8 cellular contexts compared by ENCODE assay signal in genomic region chr17:27631409-27631755, GRCh38. TPM values are rescaled to one million over a fixed set of nuclear protein-coding genes. Genes with fewer than 3 reads are reported as not detected.
DNase-seq lines count a peak whose midpoint lies in the region; ATAC-seq lines count a peak whose summit lies in the region.

No MANE protein-coding gene starts in this region.

- H3K27ac Mint-ChIP-seq in stimulated activated naive CD8-positive, alpha-beta T cell treated with anti-CD3 and anti-CD28 coated beads, Interleukin-15, Interleukin-2, amounts not matched to agents 100 ng/mL and 50 ng/mL, for 24 hours: peak overlapping the region; percentile 81

- H3K4me1 Mint-ChIP-seq in stimulated activated naive CD8-positive, alpha-beta T cell treated with anti-CD3 and anti-CD28 coated beads, Interleukin-15, Interleukin-2, amounts not matched to agents 100 ng/mL and 50 ng/mL, for 24 hours (ENCODE audit: low read depth): peaks cover 44% of the 10 kb centered on the region

- peak; percentile 47 for ATAC-seq in GM19351 (IDR thresholded peaks at IDR 0.05; ENCODE audit: unreplicated experiment)

- no peaks in the 10 kb centered on the region for H3K9me3 ChIP-seq in duodenal mucosa (ENCODE audit: control insufficient read depth in 1 of 2, low read length in 2 of 2)

- H3K79me2 ChIP-seq in ACC112 (ENCODE audit: control insufficient read depth, insufficient read depth, low read length, unreplicated experiment): no peaks in the 10 kb centered on the region

- DNase-seq in Kasumi-1 (lab: John Stamatoyannopoulos, UW) (peak; percentile 40 to 54), amygdala (lab: John Stamatoyannopoulos, UW) (no peak), anterior cingulate cortex (lab: John Stamatoyannopoulos, UW) (no peak), SK-N-DZ (ENCODE audit: low spot score) (no peak)

- H3K27me3 ChIP-seq in ACC112 (ENCODE audit: insufficient read depth, low read length) (no peaks in the 10 kb centered on the region), duodenal mucosa (ENCODE audit: control insufficient read depth in 1 of 2, insufficient read depth in 2 of 2, low read length in 2 of 2) (no peaks in the 10 kb centered on the region)

- H3K27ac ChIP-seq in ACC112 (ENCODE audit: low read depth, low read length) (no peak overlapping the region), duodenal mucosa (ENCODE audit: low read depth, low read length) (peak overlapping the region; percentile 68)

- H3K36me3 Mint-ChIP-seq in stimulated activated naive CD8-positive, alpha-beta T cell treated with anti-CD3 and anti-CD28 coated beads, Interleukin-15, Interleukin-2, amounts not matched to agents 100 ng/mL and 50 ng/mL, for 24 hours (ENCODE audit: low read depth): peaks cover 16% of the 10 kb centered on the region

- peaks cover 33% of the 10 kb centered on the region for H3K4me1 ChIP-seq in ACC112 (ENCODE audit: control insufficient read depth, insufficient read depth, low read length, unreplicated experiment)
- peaks cover 19 to 44% of the 10 kb centered on the region in 2 donors for H3K4me1 ChIP-seq in duodenal mucosa (ENCODE audit: control insufficient read depth in 1 of 2, insufficient read depth in 2 of 2, low read length in 2 of 2)

- H3K36me3 ChIP-seq in ACC112 (ENCODE audit: insufficient read depth, low read length) (no peaks in the 10 kb centered on the region), duodenal mucosa (ENCODE audit: control insufficient read depth in 1 of 2, insufficient read depth in 2 of 2, low read length in 2 of 2) (no peaks in the 10 kb centered on the region)

- no peaks in the 10 kb centered on the region for H3K27me3 Mint-ChIP-seq in stimulated activated naive CD8-positive, alpha-beta T cell treated with anti-CD3 and anti-CD28 coated beads, Interleukin-15, Interleukin-2, amounts not matched to agents 100 ng/mL and 50 ng/mL, for 24 hours

- H3K4me3 ChIP-seq in ACC112 (ENCODE audit: low read depth, low read length) (peak overlapping the region; percentile 72), duodenal mucosa (ENCODE audit: low read depth in 1 of 2, low read length in 2 of 2) (peak overlapping the region; percentile 65 to 79)

- H3K9ac ChIP-seq in duodenal mucosa (ENCODE audit: low read depth in 1 of 2, low read length in 2 of 2): peak overlapping the region; percentile 54 to 73

- no peak overlapping the region for H2AFZ ChIP-seq in ACC112 (ENCODE audit: low read length, unreplicated experiment)

- no peaks in the 10 kb centered on the region for H3K9me3 Mint-ChIP-seq in stimulated activated naive CD8-positive, alpha-beta T cell treated with anti-CD3 and anti-CD28 coated beads, Interleukin-15, Interleukin-2, amounts not matched to agents 100 ng/mL and 50 ng/mL, for 24 hours

- peak overlapping the region; percentile 82 for H3K4me3 Mint-ChIP-seq in stimulated activated naive CD8-positive, alpha-beta T cell treated with anti-CD3 and anti-CD28 coated beads, Interleukin-15, Interleukin-2, amounts not matched to agents 100 ng/mL and 50 ng/mL, for 24 hours

RNA-seq across cellular contexts. Expression of gene LGALS9, which starts 0.4 kb away (rescaled TPM):
- polyA plus RNA-seq in SK-N-DZ (2014; cell fraction: cytosol; rRNA removed): 0.13 TPM in 1 of 2 replicates, not detected in the other
- polyA plus RNA-seq in SK-N-DZ (2014; cell fraction: nucleus; rRNA removed): 0.18 TPM in 1 of 2 replicates, not detected in the other

Comparison
In these comparisons a context has a peak if more than half of its experiments do, and no peak if none do; other contexts are left out.
1. DNase-seq: peak in Kasumi-1 (2 of 2); none in amygdala (0 of 56), anterior cingulate cortex (0 of 58) and SK-N-DZ (single experiment).